ENCODE assay signal across 9 cellular contexts in genomic region chr14:49868720-49869114, GRCh38. TPM values are rescaled to one million over a fixed set of nuclear protein-coding genes. Genes with fewer than 3 reads are reported as not detected.
DNase-seq lines count a peak whose midpoint lies in the region; ATAC-seq, FAIRE-seq and TF ChIP-seq lines count a peak whose summit lies in the region.
"Had no signal": no experiment of that assay in that cellular context is flagged by ENCODE, and none has a peak within 500 bp of the region (broad histone marks: within the 10 kb centered on the region; RNA-seq: fewer than 3 reads in every experiment).

No MANE protein-coding gene starts in this region.

- intact Hi-C loops in Caco-2 (cut with micrococcal nuclease; ENCODE audit: unreplicated experiment) = loop anchor here (1.0 to 5.0 kb wide), 2 partner anchors 24 to 664 kb away; partner anchors contain the start of gene MAP4K5
- intact Hi-C loops in pancreas (cut with DNase I) = loop anchor here in 2 of 3 donors (5.0 kb wide), 2 partner anchors 239 to 244 kb away; no protein-coding TSS in a partner anchor

- BruUV-seq in Caco-2 (replicated peaks; lab: Mats Ljungman, UMichigan) = no TSS peak

- H3K27me3 Mint-ChIP-seq in Caco-2 (ENCODE audit: insufficient read depth, unreplicated experiment) (no peaks in the 10 kb centered on the region), endodermal cell (ENCODE audit: insufficient read depth) (peaks cover 4% of the 10 kb centered on the region)

- no peak overlapping the region for H2AFZ ChIP-seq in OCI-LY1 (ENCODE audit: low read length)

- no peaks in the 10 kb centered on the region for H3K36me3 ChIP-seq in Caco-2 (ENCODE audit: control insufficient read depth, insufficient read depth, low read length)
- no peaks in the 10 kb centered on the region for H3K36me3 ChIP-seq in OCI-LY1 (ENCODE audit: insufficient read depth, low read length)
- H3K36me3 ChIP-seq in endodermal cell (ENCODE audit: control insufficient read depth, insufficient read depth, low read length) = no peaks in the 10 kb centered on the region
- no peaks in the 10 kb centered on the region for H3K36me3 ChIP-seq in pancreas

- no peaks in the 10 kb centered on the region for H3K36me3 Mint-ChIP-seq in Caco-2 (ENCODE audit: insufficient read depth, unreplicated experiment)
- no peaks in the 10 kb centered on the region for H3K36me3 Mint-ChIP-seq in endodermal cell (ENCODE audit: low read depth)

- H3K79me2 ChIP-seq in OCI-LY1 (ENCODE audit: insufficient read depth, low read length) = no peaks in the 10 kb centered on the region

- H3K9me3 ChIP-seq in Caco-2 (no peaks in the 10 kb centered on the region), OCI-LY1 (ENCODE audit: low read length) (no peaks in the 10 kb centered on the region), endodermal cell (ENCODE audit: control insufficient read depth, low read length) (no peaks in the 10 kb centered on the region), pancreas (no peaks in the 10 kb centered on the region)

- no peaks in the 10 kb centered on the region for H4K20me1 ChIP-seq in OCI-LY1 (ENCODE audit: insufficient read depth, low read length)

- H3K4me1 ChIP-seq in Caco-2 = peaks cover 11% of the 10 kb centered on the region
- peaks cover 45% of the 10 kb centered on the region for H3K4me1 ChIP-seq in OCI-LY1 (ENCODE audit: insufficient read depth, low read length, severe bottlenecking)
- no peaks in the 10 kb centered on the region for H3K4me1 ChIP-seq in endodermal cell (ENCODE audit: control insufficient read depth, insufficient read depth, low read length)
- peaks cover 0 to 11% (median 7%) of the 10 kb centered on the region in 3 donors for H3K4me1 ChIP-seq in pancreas

- peak overlapping the region; percentile 90 for H3K27ac ChIP-seq in OCI-LY1 (ENCODE audit: low read depth, low read length, poor library complexity, severe bottlenecking)
- no peak overlapping the region for H3K27ac ChIP-seq in endodermal cell (ENCODE audit: low read depth, low read length)
- peak overlapping the region; percentile 32 to 82 (median 55) for H3K27ac ChIP-seq in pancreas

- DNase-seq in Caco-2 (no peak), endodermal cell (no peak), pancreas (no peak), SK-N-DZ (ENCODE audit: low spot score) (no peak)

- H3K27me3 ChIP-seq in Caco-2 (replicated peaks; ENCODE audit: control insufficient read depth, insufficient read depth, low read length) = no peaks in the 10 kb centered on the region
- no peaks in the 10 kb centered on the region for H3K27me3 ChIP-seq in OCI-LY1 (ENCODE audit: insufficient read depth, low read length)
- H3K27me3 ChIP-seq in endodermal cell (ENCODE audit: control insufficient read depth, insufficient read depth, low read length, poor library complexity, severe bottlenecking) = peaks cover 6% of the 10 kb centered on the region
- no peaks in the 10 kb centered on the region for H3K27me3 ChIP-seq in pancreas

- peak overlapping the region; percentile 61 for H3K9ac ChIP-seq in OCI-LY1 (ENCODE audit: low read length)
- H3K9ac ChIP-seq in endodermal cell (ENCODE audit: extremely low read depth, low read length, poor library complexity, severe bottlenecking) = peak overlapping the region; percentile 9

- TF ChIP-seq CTCF in Caco-2 (IDR thresholded peaks at IDR 0.05; ENCODE audit: insufficient read depth in 1 of 2, low read depth in 1 of 2, low read length in 1 of 2, severe bottlenecking in 1 of 2, unreplicated experiment in 1 of 2) (no peak), OCI-LY1 (IDR thresholded peaks at IDR 0.05; ENCODE audit: low read length) (no peak), endodermal cell (conservative IDR thresholded peaks at IDR 0.05) (no peak), pancreas (IDR thresholded peaks at IDR 0.05) (no peak)

- H3K4me2 ChIP-seq in OCI-LY1 (ENCODE audit: low read length) = peak overlapping the region; percentile 82

- no peaks in the 10 kb centered on the region for H3K9me2 ChIP-seq in OCI-LY1 (ENCODE audit: low read depth, low read length)

- 0 out of 2 replicates have a peak, but pooled peaks cover 4% of the 10 kb centered on the region for H3F3A ChIP-seq in OCI-LY1 (ENCODE audit: insufficient read depth, low read length)

- no peak for ATAC-seq in pancreas
- no peak for ATAC-seq in HG02981 (IDR thresholded peaks at IDR 0.05; ENCODE audit: unreplicated experiment)
- ATAC-seq in HG03039 (IDR thresholded peaks at IDR 0.05; ENCODE audit: unreplicated experiment) = no peak
- ATAC-seq in HG03442 (IDR thresholded peaks at IDR 0.05; ENCODE audit: unreplicated experiment) = no peak

- H3K4me3 ChIP-seq in Caco-2 (ENCODE audit: low read depth, low read length) (peak overlapping the region; percentile 27), OCI-LY1 (ENCODE audit: low read depth, low read length, poor library complexity, severe bottlenecking) (peak overlapping the region; percentile 62), endodermal cell (ENCODE audit: low read length) (peak overlapping the region; percentile 79), pancreas (peak overlapping the region in 3 of 4 donors; percentile 23 to 50 (median 50))

- H3K27ac Mint-ChIP-seq in Caco-2 (ENCODE audit: unreplicated experiment) (peak overlapping the region; percentile 89), endodermal cell (no peak overlapping the region)

- 87 to 94% methylated on average over 2 to 5 of the region's 5 CpGs for WGBS in endodermal cell (ENCODE audit: insufficient coverage in 1 of 2, insufficient read length in 1 of 2), 2 experiments
- 33 to 42% methylated on average over 5 of the region's 5 CpGs for WGBS in pancreas, 2 donors

- POLR2A ChIA-PET in Caco-2 (lab: Charles Lee) = interaction anchor here (0.7 to 1.5 kb wide), 8 partner anchors 16 to 247 kb away, joined by 3 to 8 read pairs (median 5); partner anchors contain the start of genes ARF6, NEMF and VCPKMT

- H3K4me1 Mint-ChIP-seq in Caco-2 (ENCODE audit: low read depth, unreplicated experiment) (peaks cover 5% of the 10 kb centered on the region), endodermal cell (peaks cover 4% of the 10 kb centered on the region)

- CTCF ChIA-PET in Caco-2 (lab: Charles Lee) = interaction anchor here (0.6 to 1.7 kb wide), 12 partner anchors 9 to 236 kb away, joined by 3 to 10 read pairs (median 5); partner anchors contain the start of gene NEMF

- no peaks in the 10 kb centered on the region for H3K9me3 Mint-ChIP-seq in Caco-2 (ENCODE audit: unreplicated experiment)
- H3K9me3 Mint-ChIP-seq in endodermal cell = no peaks in the 10 kb centered on the region

- H3K4me3 Mint-ChIP-seq in Caco-2 (ENCODE audit: unreplicated experiment) (peak overlapping the region; percentile 95), endodermal cell (peak overlapping the region; percentile 81)

- no peak for FAIRE-seq in pancreas (lab: Jason Lieb, UNC)
- FAIRE-seq: TTC549 had no signal

RNA-seq across cellular contexts. Expression of gene NEMF, which starts 16.1 kb away (rescaled TPM):
- total RNA-seq in Caco-2 (2022) (57.4 and 62.7 TPM in 2 replicates), endodermal cell (10 to 100 TPM; 75.1 to 82.6 TPM), pancreas (10 to 100 TPM; 17.6 to 32.4 (median 21.7) TPM)
- 55.0 TPM for polyA plus RNA-seq in endodermal cell (2013, experiment 1 of 2)
- polyA plus RNA-seq in endodermal cell (2013, experiment 2 of 2) = 53.5 TPM
- 10 to 100 TPM; 22.3 to 24.7 TPM for polyA plus RNA-seq in pancreas
- polyA plus RNA-seq in SK-N-DZ (2014; cell fraction: cytosol; rRNA removed) = 26.3 and 26.5 TPM in 2 replicates
- 90.0 and 115 TPM in 2 replicates for polyA plus RNA-seq in SK-N-DZ (2014; cell fraction: nucleus; rRNA removed)

RNA-seq across cellular contexts. Expression of gene ARF6, which starts 24.2 kb away (rescaled TPM):
- total RNA-seq in Caco-2 (2022) (58.1 and 58.8 TPM in 2 replicates), endodermal cell (10 to 100 TPM; 45.2 to 46.7 TPM), pancreas (10 to 100 TPM; 12.4 to 32.4 (median 16.6) TPM)
- 33.8 TPM for polyA plus RNA-seq in endodermal cell (2013, experiment 1 of 2)
- polyA plus RNA-seq in endodermal cell (2013, experiment 2 of 2) = 35.7 TPM
- 10 to 100 TPM in 1 of 2 donors, 1 to 10 TPM in 1; 8.9 to 16.7 TPM for polyA plus RNA-seq in pancreas
- 14.9 and 15.8 TPM in 2 replicates for polyA plus RNA-seq in SK-N-DZ (2014; cell fraction: cytosol; rRNA removed)
- polyA plus RNA-seq in SK-N-DZ (2014; cell fraction: nucleus; rRNA removed) = 8.2 and 10.6 TPM in 2 replicates

Comparison
In these comparisons a context has a peak if more than half of its experiments do, and no peak if none do; other contexts are left out.
1. H3K4me3 ChIP-seq: peak in every context shown above with its lines; median percentile 79 in endodermal cell; 62 in OCI-LY1; 50 in pancreas; 27 in Caco-2.